ENCODE assay signal across 13 cellular contexts in the genomic region with DNA sequence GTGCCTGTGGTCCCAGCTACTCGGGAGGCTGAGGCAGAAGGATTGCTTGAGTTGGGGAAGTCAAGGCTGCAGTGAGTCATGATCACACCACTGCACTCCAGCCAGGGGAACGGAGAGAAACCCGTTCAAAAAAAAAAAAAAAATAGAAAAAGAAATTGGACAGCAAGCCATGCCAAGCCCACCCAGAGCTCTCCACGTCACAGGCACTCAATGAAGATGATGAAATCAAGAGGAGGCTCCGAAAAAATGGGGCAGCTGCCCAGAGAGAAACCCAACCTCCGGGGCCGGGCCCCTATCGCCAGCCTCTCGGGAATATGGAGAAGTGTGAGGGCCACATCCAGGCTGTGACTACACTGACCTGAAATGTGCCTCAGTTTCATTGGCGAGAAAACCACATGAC. TPM values are rescaled to one million over a fixed set of nuclear protein-coding genes. Genes with fewer than 3 reads are reported as not detected.
A peak's percentile ranks its signal among the peaks of the same experiment; 100 is the strongest.
DNase-seq lines count a peak whose midpoint lies in the region; ATAC-seq and TF ChIP-seq lines count a peak whose summit lies in the region.
"Had no signal": no experiment of that assay in that cellular context is flagged by ENCODE, and none has a peak within 500 bp of the region (broad histone marks: within the 10 kb centered on the region; RNA-seq: fewer than 3 reads in every experiment).

No MANE protein-coding gene starts in this region.

- H3K27ac ChIP-seq in GM23248 (0 out of 2 replicates have a peak overlapping the region, but pooled peaks have one; percentile 8), angular gyrus (ENCODE audit: low read depth, low read length) (peak overlapping the region; percentile 90), stomach (peak overlapping the region in 4 of 5 donors; percentile 70 to 82 (median 76)), SK-N-SH (ENCODE audit: low read depth in 2 of 2, low read length in 1 of 2) (no peak overlapping the region)

- WGBS in GM23248 (ENCODE audit: low coverage in 1 of 2, low lambda C conversion rate in 2 of 2, missing lambda C conversion rate in 2 of 2), 2 experiments = 38 to 40% methylated on average over 10 of the region's 10 CpGs
- 74 to 87% (median 81%) methylated on average over 10 of the region's 10 CpGs for WGBS in stomach, 5 donors
- WGBS in SK-N-SH (ENCODE audit: low lambda C conversion rate) = 96% methylated on average over 10 of the region's 10 CpGs

- DNase-seq in GM23248 (peak; percentile 77), left ventricle myocardium superior (peak; percentile 79), stomach (peak; percentile 35), SK-N-SH (no peak), occipital lobe (lab: John Stamatoyannopoulos, UW) (no peak), kidney tubule cell (ENCODE audit: low spot score) (no peak)
- no peak for DNase-seq in T-helper 2 cell treated with Interferon-gamma antibody and Interleukin-4, amounts not matched to agents 5 μg/mL and 100 μg/mL, for 36 hours (ENCODE audit: low spot score)
- DNase-seq: activated CD4-positive, alpha-beta T cell treated with anti-CD3 and anti-CD28 coated beads for 1 hour; activated naive CD4-positive, alpha-beta T cell treated with Interleukin-2 at 50 U/mL for 16 hours; DMS79; KG1; stimulated activated CD4-positive, alpha-beta T cell treated with anti-CD3 and anti-CD28 coated beads, Interleukin-1b, Interleukin-23, amount 100 ng/mL, for 48 hours had no signal

- H3K9ac ChIP-seq in GM23248 (no peak overlapping the region), SK-N-SH (no peak overlapping the region)

- TF ChIP-seq CTCF in stomach (IDR thresholded peaks at IDR 0.05) = no peak
- TF ChIP-seq CTCF in SK-N-SH (IDR thresholded peaks at IDR 0.05) = no peak

- no peaks in the 10 kb centered on the region for H3K36me3 ChIP-seq in GM23248 (ENCODE audit: low read depth)
- peaks cover 27 to 58% (median 49%) of the 10 kb centered on the region in 4 donors for H3K36me3 ChIP-seq in stomach
- peaks cover 0 to 12% of the 10 kb centered on the region in 2 experiments for H3K36me3 ChIP-seq in SK-N-SH (replicated peaks in 1 of 2; ENCODE audit: control insufficient read depth in 1 of 2, insufficient read depth in 2 of 2, low read length in 1 of 2)

- peaks cover 12% of the 10 kb centered on the region for H3K4me1 Mint-ChIP-seq in T-helper 2 cell treated with Interferon-gamma antibody and Interleukin-4, amounts not matched to agents 5 μg/mL and 100 μg/mL, for 36 hours (ENCODE audit: low read depth)

- H3K4me3 ChIP-seq in GM23248 = no peak overlapping the region
- H3K4me3 ChIP-seq in stomach = no peak overlapping the region
- H3K4me3 ChIP-seq in SK-N-SH (ENCODE audit: low read depth in 2 of 2, low read length in 1 of 2) = no peak overlapping the region

- peaks cover 30% of the 10 kb centered on the region for H3K36me3 Mint-ChIP-seq in T-helper 2 cell treated with Interferon-gamma antibody and Interleukin-4, amounts not matched to agents 5 μg/mL and 100 μg/mL, for 36 hours (ENCODE audit: low read depth)

- H3K4me1 ChIP-seq in GM23248 (ENCODE audit: insufficient read depth) (peaks cover 20% of the 10 kb centered on the region), stomach (peaks cover 25 to 50% (median 40%) of the 10 kb centered on the region in 4 donors), SK-N-SH (ENCODE audit: control insufficient read depth in 1 of 2, insufficient read depth in 2 of 2, low read depth in 1 of 2, low read length in 1 of 2) (peaks cover 15 to 21% of the 10 kb centered on the region in 2 experiments; a peak in 3 of 4 replicates)

- H3K27me3 Mint-ChIP-seq in T-helper 2 cell treated with Interferon-gamma antibody and Interleukin-4, amounts not matched to agents 5 μg/mL and 100 μg/mL, for 36 hours (ENCODE audit: low read depth) = no peaks in the 10 kb centered on the region

- no peak for TF ChIP-seq POLR2A in stomach (IDR thresholded peaks at IDR 0.05)

- no peaks in the 10 kb centered on the region for H3F3A ChIP-seq in GM23248 (ENCODE audit: insufficient read depth)
- H3F3A ChIP-seq in SK-N-SH (replicated peaks; ENCODE audit: insufficient read depth) = no peaks in the 10 kb centered on the region

- TF ChIP-seq RAD21 in SK-N-SH (IDR thresholded peaks at IDR 0.05; ENCODE audit: low read length) = no peak

- H4K20me1 ChIP-seq in GM23248 (ENCODE audit: insufficient read depth) = no peaks in the 10 kb centered on the region
- no peaks in the 10 kb centered on the region for H4K20me1 ChIP-seq in SK-N-SH (ENCODE audit: insufficient read depth)

- no peak overlapping the region for H3K27ac Mint-ChIP-seq in T-helper 2 cell treated with Interferon-gamma antibody and Interleukin-4, amounts not matched to agents 5 μg/mL and 100 μg/mL, for 36 hours

- POLR2A ChIA-PET in SK-N-SH (lab: Yijun Ruan, JAX) = no interaction called here

- in situ Hi-C loops in GM23248 (cut with MboI) = no loop called here

- H3K9me2 ChIP-seq in GM23248 (ENCODE audit: insufficient read depth) (no peaks in the 10 kb centered on the region), SK-N-SH (no peaks in the 10 kb centered on the region)

- CTCF ChIA-PET in SK-N-SH (lab: Yijun Ruan, JAX) = interaction anchor here (0.7 to 6.2 kb wide), 15 partner anchors 12 to 117 kb away, joined by 3 to 80 read pairs (median 5); partner anchors contain the start of gene BIN1

- intact Hi-C loops in left ventricle myocardium superior (cut with micrococcal nuclease) = no loop called here
- intact Hi-C loops in stomach (cut with DNase I; ENCODE audit: low total_unique reads) = no loop called here

- H3K9me3 Mint-ChIP-seq in T-helper 2 cell treated with Interferon-gamma antibody and Interleukin-4, amounts not matched to agents 5 μg/mL and 100 μg/mL, for 36 hours = no peaks in the 10 kb centered on the region

- H3K4me2 ChIP-seq in GM23248 (ENCODE audit: unreplicated experiment) = no peak overlapping the region
- H3K4me2 ChIP-seq in SK-N-SH = no peak overlapping the region

- H3K79me2 ChIP-seq in GM23248 (ENCODE audit: insufficient read depth) = no peaks in the 10 kb centered on the region
- no peaks in the 10 kb centered on the region for H3K79me2 ChIP-seq in SK-N-SH (ENCODE audit: insufficient read depth)

- H2AFZ ChIP-seq in GM23248 = no peak overlapping the region
- H2AFZ ChIP-seq in SK-N-SH (ENCODE audit: low read depth) = no peak overlapping the region

- no peaks in the 10 kb centered on the region for H3K27me3 ChIP-seq in GM23248 (replicated peaks; ENCODE audit: insufficient read depth)
- no peaks in the 10 kb centered on the region for H3K27me3 ChIP-seq in stomach
- H3K27me3 ChIP-seq in SK-N-SH (ENCODE audit: insufficient read depth) = no peaks in the 10 kb centered on the region

- H3K4me3 Mint-ChIP-seq in T-helper 2 cell treated with Interferon-gamma antibody and Interleukin-4, amounts not matched to agents 5 μg/mL and 100 μg/mL, for 36 hours = no peak overlapping the region

- ATAC-seq in left ventricle myocardium superior = peak; percentile 58

- H3K9me3 ChIP-seq in GM23248 (ENCODE audit: low read depth) = no peaks in the 10 kb centered on the region
- H3K9me3 ChIP-seq in stomach = no peaks in the 10 kb centered on the region
- no peaks in the 10 kb centered on the region for H3K9me3 ChIP-seq in SK-N-SH

- no peak for TF ChIP-seq EP300 in stomach (IDR thresholded peaks at IDR 0.05)
- no peak for TF ChIP-seq EP300 in SK-N-SH (IDR thresholded peaks at IDR 0.05; ENCODE audit: borderline replicate concordance in 1 of 2, low read depth in 1 of 2, low read length in 1 of 2)

TF ChIP-seq in SK-N-SH, 30 proteins besides CTCF, POLR2A, EP300 and RAD21:
- TF ChIP-seq TAF1 (IDR thresholded peaks at IDR 0.05; ENCODE audit: borderline replicate concordance, low read depth, low read length) (no peak), RCOR1 (IDR thresholded peaks at IDR 0.05; ENCODE audit: low read length) (no peak), NRF1 (IDR thresholded peaks at IDR 0.05; ENCODE audit: low read depth, low read length) (no peak), ELF1 (IDR thresholded peaks at IDR 0.05) (no peak), IRF3 (IDR thresholded peaks at IDR 0.05; ENCODE audit: low read depth, low read length) (no peak), POLR2AphosphoS5 (IDR thresholded peaks at IDR 0.05; ENCODE audit: low read depth, low read length) (no peak), RXRA (IDR thresholded peaks at IDR 0.05; ENCODE audit: borderline replicate concordance, low read depth) (no peak), SMC3 (IDR thresholded peaks at IDR 0.05; ENCODE audit: low read depth, low read length) (no peak)

RNA-seq across cellular contexts. Expression of gene BIN1, which starts 40.0 kb away (rescaled TPM):
- 33.0 and 33.1 TPM in 2 replicates for total RNA-seq in GM23248 (2014; rRNA removed; shearing (Covaris generic))
- polyA plus RNA-seq in GM23248 (2016; fragmentation: Nextera tagmentation; extraction: Ambion mirVana) = 23.9 and 24.3 TPM in 2 replicates
- 15.0 TPM for total RNA-seq in left ventricle myocardium superior
- 100 to 1,000 TPM in 1 of 5 donors, 10 to 100 TPM in 4; 39.1 to 175 (median 45.1) TPM for total RNA-seq in stomach
- polyA plus RNA-seq in stomach = 10 to 100 TPM; 47.8 to 49.6 (median 47.8) TPM
- polyA plus RNA-seq in SK-N-SH (2012; rRNA removed) = 31.5 and 40.3 TPM in 2 replicates
- 20.0 and 26.8 TPM in 2 replicates for polyA plus RNA-seq in SK-N-SH (2012; cell fraction: cytosol; rRNA removed)
- 38.8 and 49.6 TPM in 2 replicates for polyA plus RNA-seq in SK-N-SH (2012; cell fraction: nucleus; rRNA removed)
- total RNA-seq in occipital lobe = 45.2 TPM

Comparison
In these comparisons a context has a peak if more than half of its experiments do, and no peak if none do; other contexts are left out.
1. DNase-seq: peak in GM23248 (single experiment), left ventricle myocardium superior (single experiment) and stomach (single experiment); none in T-helper 2 cell treated with Interferon-gamma antibody and Interleukin-4, amounts not matched to agents 5 μg/mL and 100 μg/mL, for 36 hours (single experiment), SK-N-SH (single experiment), occipital lobe (single experiment) and kidney tubule cell (single experiment).
2. H3K27ac ChIP-seq: peak in GM23248 (single experiment), angular gyrus (single experiment) and stomach (4 of 5); none in SK-N-SH (0 of 2).